Comparison of ENCODE assay signal across 27 cellular contexts in genomic region chr15:83160741-83161140, GRCh38. TPM values are rescaled to one million over a fixed set of nuclear protein-coding genes. Genes with fewer than 3 reads are reported as not detected.
"Had no signal": no experiment of that assay in that cellular context is flagged by ENCODE, and none has a peak within 500 bp of the region (broad histone marks: within the 10 kb centered on the region; RNA-seq: fewer than 3 reads in every experiment).

No MANE protein-coding gene starts in this region.

- H3K27me3 ChIP-seq: colonic mucosa, esophagus squamous epithelium, gastrocnemius medialis, heart right ventricle, left lung had no signal

- H3K9me3 ChIP-seq: colonic mucosa, gastrocnemius medialis, mucosa of descending colon had no signal

- DNase-seq: colonic mucosa; cortex of kidney; effector CD8-positive, alpha-beta T cell; effector memory CD8-positive, alpha-beta T cell; endodermal cell; erythroblast; esophagus squamous epithelium; foreskin fibroblast; foreskin melanocyte; gastrocnemius medialis; glutamatergic neuron; head of caudate nucleus; heart right ventricle; hippocampal formation; left cardiac atrium; left lung; left ventricle myocardium superior; lower lobe of right lung; mesenchymal stem cell; mucosa of descending colon; naive B cell had no signal

- ATAC-seq: effector memory CD8-positive, alpha-beta T cell; esophagus mucosa; gastrocnemius medialis; heart right ventricle; left cardiac atrium; left lung; left ventricle myocardium superior; lower lobe of right lung; mucosa of descending colon had no signal

- H3K4me3 ChIP-seq: colonic mucosa, esophagus squamous epithelium, gastrocnemius medialis, heart right ventricle, left lung, lower lobe of right lung, mucosa of descending colon had no signal

- FAIRE-seq: endometrium, islet of Langerhans, keratinocyte had no signal

- H3K36me3 ChIP-seq: colonic mucosa had no signal

- H3K27ac ChIP-seq: colonic mucosa, epithelial cell of prostate, esophagus squamous epithelium, gastrocnemius medialis, heart right ventricle, left lung, lower lobe of right lung had no signal

- H3K4me1 ChIP-seq: colonic mucosa, esophagus squamous epithelium, gastrocnemius medialis, heart right ventricle, left lung, lower lobe of right lung had no signal

RNA-seq across cellular contexts. Expression of gene TM6SF1, which starts 53.3 kb away (rescaled TPM):
- total RNA-seq: mesothelial cell of epicardium had no signal
